ENCODE assay signal across 11 cellular contexts in the genomic region with DNA sequence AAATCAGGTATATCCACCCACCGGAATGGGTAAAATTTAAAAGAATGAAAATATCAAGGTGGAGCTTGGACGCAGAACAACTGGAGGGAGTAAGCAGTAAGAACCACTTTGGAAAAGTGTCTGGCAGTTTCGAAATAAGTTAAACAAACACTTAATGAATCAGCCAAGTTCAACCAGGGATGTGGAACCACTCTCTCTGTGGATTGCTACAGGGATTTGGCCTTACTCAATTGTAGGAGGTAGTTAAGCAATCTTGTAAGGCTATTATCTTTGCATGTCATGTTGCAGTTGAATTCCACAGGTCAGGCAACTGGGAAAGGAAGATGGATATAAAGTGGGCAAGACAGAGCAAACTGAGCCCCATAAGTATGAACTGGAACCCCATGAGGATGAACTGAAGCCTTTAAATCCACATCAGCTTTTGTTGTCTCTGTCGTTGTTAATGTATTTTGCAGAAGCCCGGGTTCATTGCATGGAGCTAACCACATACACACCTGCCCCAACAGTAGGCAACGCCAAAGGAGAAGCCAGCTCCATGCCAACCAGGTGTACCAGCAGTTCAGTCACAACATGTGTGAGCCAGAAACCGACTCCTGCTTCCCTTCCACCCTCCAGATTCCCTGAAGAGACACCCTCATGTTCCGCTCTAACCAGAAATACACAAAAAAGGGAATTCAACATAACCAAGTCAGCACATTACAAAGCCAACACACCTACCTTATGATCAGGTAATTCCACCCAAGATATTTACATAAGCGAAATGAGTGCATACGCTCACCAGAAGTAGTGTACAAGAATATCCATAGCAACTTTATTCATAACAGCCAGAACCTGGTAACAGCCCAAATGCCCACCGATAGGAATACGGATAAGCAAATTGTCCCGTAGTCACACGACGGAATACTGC. TPM values are rescaled to one million over a fixed set of nuclear protein-coding genes. Genes with fewer than 3 reads are reported as not detected.
DNase-seq lines count a peak whose midpoint lies in the region; ATAC-seq and TF ChIP-seq lines count a peak whose summit lies in the region.
"Had no signal": no experiment of that assay in that cellular context is flagged by ENCODE, and none has a peak within 500 bp of the region (broad histone marks: within the 10 kb centered on the region; RNA-seq: fewer than 3 reads in every experiment).

No MANE protein-coding gene starts in this region.

- intact Hi-C loops in natural killer cell (cut with micrococcal nuclease) (no loop called here), posterior cingulate gyrus (cut with DNase I) (no loop called here)

- no peaks in the 10 kb centered on the region for H3K9me3 Mint-ChIP-seq in natural killer cell

- no peak overlapping the region for H3K9ac ChIP-seq in fibroblast of lung (ENCODE audit: insufficient read depth, low read length)

- H3K4me3 ChIP-seq in fibroblast of lung (replicated peaks in 1 of 4; ENCODE audit: control extremely low read depth in 1 of 4, insufficient read depth in 1 of 4, low read depth in 3 of 4, low read length in 4 of 4): no peak overlapping the region

- H2AFZ ChIP-seq in fibroblast of lung (ENCODE audit: low read length): no peak overlapping the region

- H3K79me2 ChIP-seq in fibroblast of lung (ENCODE audit: control insufficient read depth, insufficient read depth, low read length): no peaks in the 10 kb centered on the region

- peaks cover 12 to 14% of the 10 kb centered on the region in 2 donors for H3K4me1 Mint-ChIP-seq in natural killer cell

- H3K36me3 Mint-ChIP-seq in natural killer cell: no peaks in the 10 kb centered on the region

- H3K36me3 ChIP-seq in fibroblast of lung (ENCODE audit: control insufficient read depth, insufficient read depth, low read length): no peaks in the 10 kb centered on the region

- TF ChIP-seq CTCF in fibroblast of lung (conservative IDR thresholded peaks at IDR 0.05 in 1 of 2, IDR thresholded peaks at IDR 0.05 in 1 of 2; ENCODE audit: low read depth in 1 of 2, low read length in 2 of 2): no peak
- no peak for TF ChIP-seq CTCF in natural killer cell (IDR thresholded peaks at IDR 0.05)

- no peaks in the 10 kb centered on the region for H3K9me3 ChIP-seq in fibroblast of lung (ENCODE audit: control insufficient read depth, insufficient read depth, low read depth, low read length)

- H3K27ac ChIP-seq in fibroblast of lung (ENCODE audit: insufficient read depth, low read length): no peak overlapping the region

- DNase-seq in ELR (ENCODE audit: low read depth) (peak; percentile 87), NOMO-1 treated with dmso at 0.1 percent for 144 hours (lab: John Stamatoyannopoulos, UW; ENCODE audit: unreplicated experiment) (peak; percentile 35), fibroblast of lung (ENCODE audit: low read depth in 2 of 2) (peak; percentile 91 to 98), renal cortical epithelial cell (ENCODE audit: low read depth) (peak; percentile 99), natural killer cell (no peak), posterior cingulate gyrus (no peak), NCI-H1105 (lab: John Stamatoyannopoulos, UW) (no peak), cerebellar nuclear complex (lab: John Stamatoyannopoulos, UW) (no peak)

- no peaks in the 10 kb centered on the region for H3K27me3 ChIP-seq in fibroblast of lung (ENCODE audit: control insufficient read depth, insufficient read depth, low read length)

- H3K4me2 ChIP-seq in fibroblast of lung (ENCODE audit: extremely low read depth, insufficient read depth, low read length): peak overlapping the region; percentile 73

- H3K27ac Mint-ChIP-seq in natural killer cell: no peak overlapping the region

- ATAC-seq in natural killer cell: no peak

- H3K4me3 Mint-ChIP-seq in natural killer cell: no peak overlapping the region

- H3K27me3 Mint-ChIP-seq in natural killer cell (ENCODE audit: low read depth in 2 of 2): peaks cover 0 to 14% of the 10 kb centered on the region in 2 donors

- no peaks in the 10 kb centered on the region for H4K20me1 ChIP-seq in fibroblast of lung (ENCODE audit: control insufficient read depth, extremely low read depth, insufficient read depth, low read length)

- H3K4me1 ChIP-seq in fibroblast of lung (ENCODE audit: control insufficient read depth, extremely low read depth, insufficient read depth, low read length): peaks cover 16% of the 10 kb centered on the region

RNA-seq across cellular contexts. Expression of gene SLC43A3, which starts 8.0 kb away (rescaled TPM):
- total RNA-seq in fibroblast of lung (41.5 and 61.6 TPM in 2 replicates), renal cortical epithelial cell (46.4 and 47.9 TPM in 2 replicates), natural killer cell (10 to 100 TPM; 17.0 to 22.2 (median 20.7) TPM)
- polyA plus RNA-seq in fibroblast of lung: 34.8 and 67.6 TPM in 2 replicates
- polyA plus RNA-seq in fibroblast of lung (2012): 24.8 and 41.8 TPM in 2 replicates
- polyA minus RNA-seq in fibroblast of lung (ENCODE audit: low replicate concordance): 40.6 and 62.5 TPM in 2 replicates

RNA-seq across cellular contexts. Expression of gene RTN4RL2, which starts 25.4 kb away (rescaled TPM):
- 0.17 and 0.26 TPM in 2 replicates for total RNA-seq in fibroblast of lung
- polyA plus RNA-seq in fibroblast of lung: 0.27 and 0.43 TPM in 2 replicates
- 1.1 and 1.3 TPM in 2 replicates for polyA plus RNA-seq in fibroblast of lung (2012)
- polyA minus RNA-seq in fibroblast of lung (ENCODE audit: low replicate concordance): 0.79 TPM in 1 of 2 replicates, not detected in the other
- total RNA-seq in renal cortical epithelial cell: 0.05 TPM in 1 of 2 replicates, not detected in the other
- under 1 TPM; 0.38 to 0.61 (median 0.48) TPM for total RNA-seq in natural killer cell

RNA-seq across cellular contexts. Expression of gene PRG2, which starts 44.4 kb away (rescaled TPM):
- total RNA-seq in fibroblast of lung: not detected in 2 replicates
- not detected in 2 replicates for polyA plus RNA-seq in fibroblast of lung
- 0.12 TPM in 1 of 2 replicates, not detected in the other for polyA plus RNA-seq in fibroblast of lung (2012)
- polyA minus RNA-seq in fibroblast of lung (ENCODE audit: low replicate concordance): not detected in 2 replicates
- not detected in 2 replicates for total RNA-seq in renal cortical epithelial cell
- total RNA-seq in natural killer cell: 1 to 10 TPM in 2 of 3 donors, not detected in 1; 1.2 to 2.4 TPM
- total RNA-seq: H1; T-helper 1 cell treated with Interleukin-12 subunit alpha and Interleukin-12 subunit beta and Interleukin-4 antibody, amounts not matched to agents 30 ng/mL and 1 ng/mL, for 36 hours had no signal
- polyA plus RNA-seq: urinary bladder had no signal

RNA-seq across cellular contexts. Expression of gene PRG3, which starts 53.9 kb away (rescaled TPM):
- total RNA-seq in fibroblast of lung (not detected in 2 replicates), renal cortical epithelial cell (not detected in 2 replicates), natural killer cell (not detected)
- polyA plus RNA-seq in fibroblast of lung: not detected in 2 replicates
- not detected in 2 replicates for polyA plus RNA-seq in fibroblast of lung (2012)
- polyA minus RNA-seq in fibroblast of lung (ENCODE audit: low replicate concordance): not detected in 2 replicates
- total RNA-seq: H1; T-helper 1 cell treated with Interleukin-12 subunit alpha and Interleukin-12 subunit beta and Interleukin-4 antibody, amounts not matched to agents 30 ng/mL and 1 ng/mL, for 36 hours; urinary bladder had no signal
- polyA plus RNA-seq: H1, urinary bladder had no signal

Comparison
In these comparisons a context has a peak if more than half of its experiments do, and no peak if none do; other contexts are left out.
1. DNase-seq: peak in ELR (single experiment), NOMO-1 treated with dmso at 0.1 percent for 144 hours (single experiment), fibroblast of lung (2 of 2) and renal cortical epithelial cell (single experiment); none in natural killer cell (single experiment), posterior cingulate gyrus (0 of 10), NCI-H1105 (single experiment) and cerebellar nuclear complex (0 of 2).